ENCODE assay signal across 28 cellular contexts in the genomic region with DNA sequence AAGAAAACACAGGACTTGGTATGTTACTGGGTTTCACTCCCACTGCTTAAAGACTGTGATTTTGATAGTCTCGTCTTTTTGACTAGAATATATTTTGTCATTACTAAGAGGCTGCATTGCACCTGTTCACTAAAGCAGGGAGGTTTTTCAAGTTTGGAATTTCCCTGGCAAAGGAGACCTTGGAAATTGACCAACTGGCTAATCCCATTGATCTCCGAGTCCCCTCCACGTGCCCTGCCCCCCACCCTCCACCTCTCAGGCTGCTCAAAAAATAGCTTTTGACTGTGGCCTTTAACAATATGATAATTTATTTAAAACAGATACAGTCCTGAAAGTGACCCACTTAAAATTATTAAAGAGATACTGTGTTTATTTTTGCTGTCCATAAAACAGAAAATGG.
"Had no signal": no experiment of that assay in that cellular context is flagged by ENCODE, and none has a peak within 500 bp of the region (broad histone marks: within the 10 kb centered on the region; RNA-seq: fewer than 3 reads in every experiment).

No MANE protein-coding gene starts in this region.

- ATAC-seq: effector memory CD8-positive, alpha-beta T cell; heart right ventricle; left colon; left ventricle myocardium superior; lower lobe of right lung; natural killer cell treated with Interleukin-12 subunit alpha and Interleukin-12 subunit beta and Interleukin-15 and Interleukin-18, amount 100 ng/mL, for 72 hours; right cardiac atrium; stimulated activated naive CD8-positive, alpha-beta T cell treated with anti-CD3 and anti-CD28 coated beads, Interleukin-15, amount 100 ng/mL, for 72 hours; upper lobe of right lung had no signal

- H3K4me1 ChIP-seq: esophagus squamous epithelium, heart right ventricle, lower lobe of right lung, prostate gland, transverse colon, upper lobe of right lung, uterus had no signal

- H3K27me3 ChIP-seq: upper lobe of right lung, uterus had no signal

- H3K4me3 ChIP-seq: esophagus squamous epithelium, heart right ventricle, lower lobe of right lung, prostate gland, suprapubic skin, transverse colon, upper lobe of right lung, uterus had no signal

- H3K4me1 Mint-ChIP-seq: immature natural killer cell had no signal

- H3K27ac Mint-ChIP-seq: effector memory CD8-positive, alpha-beta T cell; immature natural killer cell; naive B cell; natural killer cell treated with Interleukin-12 subunit alpha and Interleukin-12 subunit beta and Interleukin-15 and Interleukin-18, amount 100 ng/mL, for 72 hours had no signal

- H3K4me3 Mint-ChIP-seq: effector memory CD8-positive, alpha-beta T cell; immature natural killer cell; natural killer cell treated with Interleukin-12 subunit alpha and Interleukin-12 subunit beta and Interleukin-15 and Interleukin-18, amount 100 ng/mL, for 72 hours; stimulated activated naive CD8-positive, alpha-beta T cell treated with anti-CD3 and anti-CD28 coated beads, Interleukin-15, amount 100 ng/mL, for 72 hours had no signal

- H3K9me3 Mint-ChIP-seq: effector memory CD8-positive, alpha-beta T cell; immature natural killer cell; natural killer cell treated with Interleukin-12 subunit alpha and Interleukin-12 subunit beta and Interleukin-15 and Interleukin-18, amount 100 ng/mL, for 72 hours; stimulated activated naive CD8-positive, alpha-beta T cell treated with anti-CD3 and anti-CD28 coated beads, Interleukin-15, amount 100 ng/mL, for 72 hours had no signal

- H3K27ac ChIP-seq: esophagus squamous epithelium, heart right ventricle, lower lobe of right lung, prostate gland, suprapubic skin, transverse colon, upper lobe of right lung, uterus had no signal

- H3K9me3 ChIP-seq: esophagus squamous epithelium, heart right ventricle, lower lobe of right lung, prostate gland, suprapubic skin, transverse colon, upper lobe of right lung, uterus had no signal

- H3K36me3 Mint-ChIP-seq: immature natural killer cell; naive B cell; natural killer cell treated with Interleukin-12 subunit alpha and Interleukin-12 subunit beta and Interleukin-15 and Interleukin-18, amount 100 ng/mL, for 72 hours had no signal

- DNase-seq: cortex of kidney; effector memory CD8-positive, alpha-beta T cell; erythroblast; esophagus squamous epithelium; foreskin melanocyte; glutamatergic neuron; heart right ventricle; hippocampal formation; immature natural killer cell; kidney glomerular epithelial cell; left colon; left ventricle myocardium superior; lower lobe of right lung; naive B cell; nucleus accumbens; right cardiac atrium; small intestine; stimulated activated CD4-positive, alpha-beta T cell treated with anti-CD3 and anti-CD28 coated beads, Interleukin-15, amount 100 ng/mL, for 24 hours; stimulated activated CD4-positive, alpha-beta T cell treated with anti-CD3 and anti-CD28 coated beads, Interleukin-4, amount 100 ng/mL, for 1 hour; stimulated activated CD8-positive, alpha-beta memory T cell treated with anti-CD3 and anti-CD28 coated beads, Interleukin-4, amount 100 ng/mL, for 48 hours; stimulated activated naive CD4-positive, alpha-beta T cell; stimulated activated naive CD8-positive, alpha-beta T cell treated with anti-CD3 and anti-CD28 coated beads, Interleukin-15, amount 100 ng/mL, for 72 hours; transverse colon; upper lobe of right lung; uterus had no signal

- H3K36me3 ChIP-seq: esophagus squamous epithelium, heart right ventricle, lower lobe of right lung, prostate gland, suprapubic skin, transverse colon, upper lobe of right lung, uterus had no signal
